16 cellular contexts compared by ENCODE assay signal in genomic region chr14:39665084-39665483, GRCh38.
A peak's percentile ranks its signal among the peaks of the same experiment; 100 is the strongest.
DNase-seq lines count a peak whose midpoint lies in the region; ATAC-seq, FAIRE-seq and TF ChIP-seq lines count a peak whose summit lies in the region.
"Had no signal": no experiment of that assay in that cellular context is flagged by ENCODE, and none has a peak within 500 bp of the region (broad histone marks: within the 10 kb centered on the region; RNA-seq: fewer than 3 reads in every experiment).

No MANE protein-coding gene starts in this region.

- H3K4me1 Mint-ChIP-seq in neural progenitor cell: peaks cover 24% of the 10 kb centered on the region

- intact Hi-C loops in pancreas (cut with DNase I): no loop called here

- in situ Hi-C loops in GM13977 (cut with MboI; ENCODE audit: low pct_unique_long_range_greater_than_20kb, low sequenced_read_pairs, unreplicated experiment): no loop called here

- H3K4me3 ChIP-seq in OCI-LY3 (ENCODE audit: low read length) (no peak overlapping the region), neural progenitor cell (no peak overlapping the region), pancreas (no peak overlapping the region)

- H3K36me3 Mint-ChIP-seq in neural progenitor cell: no peaks in the 10 kb centered on the region

- H4K20me1 ChIP-seq in OCI-LY3 (ENCODE audit: insufficient read depth, low read length): no peaks in the 10 kb centered on the region
- H4K20me1 ChIP-seq in neural progenitor cell (ENCODE audit: low read depth): no peaks in the 10 kb centered on the region

- H3K79me2 ChIP-seq in OCI-LY3 (ENCODE audit: low read length) (no peaks in the 10 kb centered on the region), neural progenitor cell (ENCODE audit: low read depth) (no peaks in the 10 kb centered on the region)

- H2AFZ ChIP-seq in OCI-LY3 (ENCODE audit: low read depth, low read length): no peak overlapping the region
- no peak overlapping the region for H2AFZ ChIP-seq in neural progenitor cell (replicated peaks)

- DNase-seq in GM13977 (ENCODE audit: low spot score): peak; percentile 20
- DNase-seq in neural progenitor cell (ENCODE audit: low spot score): no peak
- DNase-seq in stimulated activated CD4-positive, alpha-beta T cell treated with anti-CD3 and anti-CD28 coated beads, Interleukin-4, amount 100 ng/mL, for 4 hours: no peak
- DNase-seq in pancreas: no peak
- DNase-seq in effector CD4-positive, alpha-beta T cell: no peak
- no peak for DNase-seq in NCI-H446 treated with DMSO at 0.1 percent for 48 hours (lab: John Stamatoyannopoulos, UW)
- DNase-seq: activated CD4-positive, alpha-beta T cell treated with anti-CD3 and anti-CD28 coated beads, Interleukin-2, amount 50 U/mL, for 4 hours; activated T-cell treated with anti-CD3 and anti-CD28 coated beads, Interleukin-2, amount 50 U/mL, for 4 hours; foreskin melanocyte; NCI-H2029; NCI-H526; right cardiac atrium had no signal

- ATAC-seq in HG02610 (IDR thresholded peaks at IDR 0.05; ENCODE audit: unreplicated experiment) (peak; percentile 57), pancreas (no peak)
- ATAC-seq: activated T-cell treated with anti-CD3 and anti-CD28 coated beads, Interleukin-2, amount 50 U/mL, for 4 hours; left lobe of liver; Panc1; right cardiac atrium had no signal

- TF ChIP-seq CTCF in GM13977 (IDR thresholded peaks at IDR 0.05; ENCODE audit: extremely low read depth, insufficient read depth, missing control alignments) (no peak), OCI-LY3 (IDR thresholded peaks at IDR 0.05; ENCODE audit: low read depth, low read length) (no peak), neural progenitor cell (IDR thresholded peaks at IDR 0.05) (no peak), pancreas (IDR thresholded peaks at IDR 0.05) (no peak)

- peak overlapping the region; percentile 76 for H3K27ac Mint-ChIP-seq in neural progenitor cell

- no peaks in the 10 kb centered on the region for H3K9me3 ChIP-seq in OCI-LY3 (ENCODE audit: insufficient read depth, low read length)
- H3K9me3 ChIP-seq in neural progenitor cell (ENCODE audit: low read depth): no peaks in the 10 kb centered on the region
- H3K9me3 ChIP-seq in pancreas: no peaks in the 10 kb centered on the region

- H3K27ac ChIP-seq in OCI-LY3 (ENCODE audit: low read length): no peak overlapping the region
- no peak overlapping the region for H3K27ac ChIP-seq in neural progenitor cell
- H3K27ac ChIP-seq in pancreas: no peak overlapping the region

- H3K4me3 Mint-ChIP-seq in neural progenitor cell: no peak overlapping the region
- H3K4me3 Mint-ChIP-seq: activated T-cell treated with anti-CD3 and anti-CD28 coated beads, Interleukin-2, amount 50 U/mL, for 4 hours had no signal

- H3K9me3 Mint-ChIP-seq in neural progenitor cell: peaks cover 3% of the 10 kb centered on the region

- H3F3A ChIP-seq in neural progenitor cell (ENCODE audit: low read depth): no peaks in the 10 kb centered on the region

- H3K9ac ChIP-seq in OCI-LY3 (ENCODE audit: low read length): no peak overlapping the region
- no peak overlapping the region for H3K9ac ChIP-seq in neural progenitor cell

- H3K4me2 ChIP-seq in OCI-LY3 (ENCODE audit: low read length): peak overlapping the region; percentile 27
- no peak overlapping the region for H3K4me2 ChIP-seq in neural progenitor cell

- H3K27me3 Mint-ChIP-seq in neural progenitor cell (ENCODE audit: insufficient read depth, low read depth): peaks cover 3% of the 10 kb centered on the region

- 47 to 68% methylated on average over 1 of the region's 1 CpG for WGBS in pancreas, 2 donors

- FAIRE-seq in pancreas (lab: Jason Lieb, UNC): no peak

- H3K36me3 ChIP-seq in OCI-LY3 (replicated peaks; ENCODE audit: low read depth, low read length) (no peaks in the 10 kb centered on the region), neural progenitor cell (no peaks in the 10 kb centered on the region), pancreas (no peaks in the 10 kb centered on the region)

- H3K4me1 ChIP-seq in OCI-LY3 (ENCODE audit: low read length) (peaks cover 26% of the 10 kb centered on the region), neural progenitor cell (no peaks in the 10 kb centered on the region), pancreas (no peaks in the 10 kb centered on the region)

- H3K27me3 ChIP-seq in OCI-LY3 (ENCODE audit: low read depth, low read length): no peaks in the 10 kb centered on the region
- no peaks in the 10 kb centered on the region for H3K27me3 ChIP-seq in neural progenitor cell
- H3K27me3 ChIP-seq in pancreas: no peaks in the 10 kb centered on the region
